In the genomic region with DNA sequence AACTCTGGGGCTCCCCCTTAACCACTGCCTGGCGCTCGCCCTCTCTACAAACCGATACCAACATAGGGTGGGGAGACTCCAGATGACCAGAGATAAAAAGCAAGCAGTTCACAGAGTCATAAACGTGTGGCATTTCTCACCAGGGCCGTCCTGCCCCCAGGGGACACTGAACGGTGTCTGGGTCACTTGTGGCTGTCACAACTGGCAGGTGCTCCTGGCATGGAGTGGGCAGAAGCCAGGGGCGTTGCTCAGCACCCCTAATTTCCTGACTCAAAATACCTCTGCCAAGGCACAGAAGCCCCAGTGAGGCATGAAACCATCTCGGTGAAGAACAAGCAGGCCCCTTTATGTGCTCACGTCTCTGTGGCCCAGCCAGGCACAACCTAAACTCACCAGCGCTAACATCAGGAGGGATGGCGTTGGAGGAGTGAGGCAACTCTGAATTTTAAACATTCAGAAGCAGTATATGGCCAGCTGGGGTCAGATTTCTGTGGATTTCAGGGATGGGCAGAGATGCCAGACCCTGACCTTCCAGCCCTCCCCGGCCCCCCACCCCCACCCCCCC, we compare ENCODE assay signal across 9 cellular contexts. TPM values are rescaled to one million over a fixed set of nuclear protein-coding genes. Genes with fewer than 3 reads are reported as not detected.
DNase-seq lines count a peak whose midpoint lies in the region; ATAC-seq and TF ChIP-seq lines count a peak whose summit lies in the region.
"Had no signal": no experiment of that assay in that cellular context is flagged by ENCODE, and none has a peak within 500 bp of the region (broad histone marks: within the 10 kb centered on the region; RNA-seq: fewer than 3 reads in every experiment).

No MANE protein-coding gene starts in this region.

- H3K9me3 Mint-ChIP-seq in nephron progenitor cell, result no peaks in the 10 kb centered on the region

- H3K4me3 ChIP-seq in BLaER1 (peak overlapping the region; percentile 33; the same call in 1 of the 2 replicates), HEK293 (ENCODE audit: low read depth, low read length) (no peak overlapping the region)

- H3K27ac ChIP-seq in BLaER1, result peak overlapping the region; percentile 46
- H3K27ac ChIP-seq in HEK293 (ENCODE audit: extremely low read depth, low read depth, low read length), result no peak overlapping the region
- H3K27ac ChIP-seq in caudate nucleus (ENCODE audit: low read depth, low read length), result peak overlapping the region; percentile 13

- CTCF ChIA-PET in HEK293 (lab: Yijun Ruan, JAX), result interaction anchor here (1.1 to 2.9 kb wide), 3 partner anchors 20 to 32 kb away, joined by 3 to 25 read pairs (median 7); no protein-coding TSS in a partner anchor

- intact Hi-C loops in left colon (cut with DNase I, micrococcal nuclease), result no loop called here

- peaks cover 21% of the 10 kb centered on the region for H3K36me3 ChIP-seq in BLaER1
- peaks cover 0 to 3% of the 10 kb centered on the region in 2 experiments; a peak in 1 of 3 replicates for H3K36me3 ChIP-seq in HEK293 (ENCODE audit: control insufficient read depth in 2 of 2, insufficient read depth in 1 of 2, low read length in 2 of 2)

- POLR2A ChIA-PET in HEK293 (lab: Yijun Ruan, JAX), result interaction anchor here (0.6 to 1.0 kb wide), 2 partner anchors 8 to 57 kb away, joined by 4 to 6 read pairs; no protein-coding TSS in a partner anchor

- peak overlapping the region; percentile 92 for H3K27ac Mint-ChIP-seq in nephron progenitor cell

- peaks cover 62% of the 10 kb centered on the region for H4K20me1 ChIP-seq in BLaER1

- no peak for ATAC-seq in left colon
- ATAC-seq in GM21390 (IDR thresholded peaks at IDR 0.05; ENCODE audit: unreplicated experiment), result no peak

- H3K4me2 ChIP-seq in BLaER1, result peak overlapping the region; percentile 98

- peaks cover 32% of the 10 kb centered on the region for H3K4me1 Mint-ChIP-seq in nephron progenitor cell

- no peaks in the 10 kb centered on the region for H3K9me3 ChIP-seq in BLaER1
- H3K9me3 ChIP-seq in HEK293 (ENCODE audit: control insufficient read depth, insufficient read depth, low read depth, low read length), result no peaks in the 10 kb centered on the region

- H3K36me3 Mint-ChIP-seq in nephron progenitor cell (ENCODE audit: low read depth), result no peaks in the 10 kb centered on the region

- no peaks in the 10 kb centered on the region for H3K27me3 Mint-ChIP-seq in nephron progenitor cell (ENCODE audit: low read depth, poor library complexity)

- no peak for TF ChIP-seq CTCF in HEK293 (tag by site-specific recombination; IDR thresholded peaks at IDR 0.05)
- no peak for TF ChIP-seq CTCF in nephron progenitor cell (IDR thresholded peaks at IDR 0.05)

- peak overlapping the region; percentile 56 for H3K9ac ChIP-seq in BLaER1

- no peak for DNase-seq in caudate nucleus (lab: John Stamatoyannopoulos, UW)
- no peak for DNase-seq in nephron progenitor cell
- DNase-seq in GOT3 (lab: John Stamatoyannopoulos, UW), result no peak
- DNase-seq in left colon, result no peak
- DNase-seq in RPMI8226, result no peak
- DNase-seq: NCI-H524 treated with DMSO at 0.1 percent for 48 hours had no signal

- H3K4me3 Mint-ChIP-seq in nephron progenitor cell, result peak overlapping the region; percentile 90

- no peaks in the 10 kb centered on the region for H3K27me3 ChIP-seq in BLaER1

- H3K4me1 ChIP-seq in BLaER1, result peaks cover 33% of the 10 kb centered on the region
- no peaks in the 10 kb centered on the region for H3K4me1 ChIP-seq in HEK293 (ENCODE audit: control insufficient read depth, insufficient read depth, low read length)

TF ChIP-seq in HEK293, 187 proteins besides CTCF, POLR2A, EP300 and RAD21:
- TF ChIP-seq REPIN1 (tag by site-specific recombination; IDR thresholded peaks at IDR 0.05; ENCODE audit: low read depth) (no peak), ZNF214 (tag by site-specific recombination; IDR thresholded peaks at IDR 0.05; ENCODE audit: borderline replicate concordance) (no peak)
- TF ChIP-seq, protein P1, sequence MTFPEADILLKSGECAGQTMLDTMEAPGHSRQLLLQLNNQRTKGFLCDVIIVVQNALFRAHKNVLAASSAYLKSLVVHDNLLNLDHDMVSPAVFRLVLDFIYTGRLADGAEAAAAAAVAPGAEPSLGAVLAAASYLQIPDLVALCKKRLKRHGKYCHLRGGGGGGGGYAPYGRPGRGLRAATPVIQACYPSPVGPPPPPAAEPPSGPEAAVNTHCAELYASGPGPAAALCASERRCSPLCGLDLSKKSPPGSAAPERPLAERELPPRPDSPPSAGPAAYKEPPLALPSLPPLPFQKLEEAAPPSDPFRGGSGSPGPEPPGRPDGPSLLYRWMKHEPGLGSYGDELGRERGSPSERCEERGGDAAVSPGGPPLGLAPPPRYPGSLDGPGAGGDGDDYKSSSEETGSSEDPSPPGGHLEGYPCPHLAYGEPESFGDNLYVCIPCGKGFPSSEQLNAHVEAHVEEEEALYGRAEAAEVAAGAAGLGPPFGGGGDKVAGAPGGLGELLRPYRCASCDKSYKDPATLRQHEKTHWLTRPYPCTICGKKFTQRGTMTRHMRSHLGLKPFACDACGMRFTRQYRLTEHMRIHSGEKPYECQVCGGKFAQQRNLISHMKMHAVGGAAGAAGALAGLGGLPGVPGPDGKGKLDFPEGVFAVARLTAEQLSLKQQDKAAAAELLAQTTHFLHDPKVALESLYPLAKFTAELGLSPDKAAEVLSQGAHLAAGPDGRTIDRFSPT (tag by site-specific recombination; IDR thresholded peaks at IDR 0.05), result 0 out of 2 replicates have a peak, but pooled peaks have one; percentile 20

RNA-seq across cellular contexts. Expression of a gene that starts 1.8 kb away (rescaled TPM):
- 10 to 100 TPM; 25.1 to 33.1 TPM for total RNA-seq in left colon

RNA-seq across cellular contexts. Expression of a gene that starts 9.7 kb away (rescaled TPM):
- total RNA-seq in left colon, result 100 to 1,000 TPM; 297 to 343 TPM
